In the genomic region with DNA sequence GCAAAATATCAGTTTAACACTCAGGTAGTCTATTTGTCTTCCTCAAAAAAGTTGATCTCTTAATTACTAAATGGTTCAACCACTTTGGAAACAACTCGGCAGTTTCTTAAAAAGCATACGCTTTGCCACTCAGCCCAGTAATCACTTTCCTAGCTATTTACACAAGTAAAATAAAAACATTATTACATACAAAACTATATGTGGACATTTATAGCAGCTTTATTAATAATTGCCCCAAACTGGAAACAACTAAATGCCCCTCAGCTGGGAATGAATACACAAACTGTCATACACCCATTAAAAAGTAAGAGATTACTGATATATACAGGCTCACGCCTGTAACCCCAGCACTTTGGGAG, we compare ENCODE assay signal across 1 cellular context.
TF ChIP-seq lines count a peak whose summit lies in the region.

No MANE protein-coding gene starts in this region.

TF ChIP-seq in endothelial cell of umbilical vein, 7 proteins besides CTCF, POLR2A, EP300 and RAD21:
- no peak for TF ChIP-seq FOS (IDR thresholded peaks at IDR 0.05; ENCODE audit: borderline replicate concordance, insufficient read depth, low read length)
- TF ChIP-seq POLR2AphosphoS5 (IDR thresholded peaks at IDR 0.05; ENCODE audit: insufficient read depth, low read depth, low read length), result no peak
